Comparison of ENCODE assay signal across 44 cellular contexts in genomic region chr9:108883085-108883484, GRCh38. TPM values are rescaled to one million over a fixed set of nuclear protein-coding genes. Genes with fewer than 3 reads are reported as not detected.
"Had no signal": no experiment of that assay in that cellular context is flagged by ENCODE, and none has a peak within 500 bp of the region (broad histone marks: within the 10 kb centered on the region; RNA-seq: fewer than 3 reads in every experiment).

No MANE protein-coding gene starts in this region.

- H3K27ac ChIP-seq: ascending aorta, body of pancreas, brain microvascular endothelial cell, breast epithelium, cardiac muscle cell had no signal

- DNase-seq: activated effector memory CD4-positive, alpha-beta T cell treated with anti-CD3 and anti-CD28 coated beads, Interleukin-2, amount 50 U/mL, for 16 hours; activated effector memory CD4-positive, alpha-beta T cell treated with Interleukin-2 at 50 U/mL for 16 hours; activated gamma-delta T cell; activated gamma-delta T cell treated with Interleukin-2 at 50 U/mL for 16 hours; activated naive CD4-positive, alpha-beta T cell; activated naive CD4-positive, alpha-beta T cell treated with anti-CD3 and anti-CD28 coated beads for 36 hours; activated naive CD4-positive, alpha-beta T cell treated with anti-CD3 and anti-CD28 coated beads, Interleukin-2, amount 50 U/mL, for 16 hours; activated naive CD4-positive, alpha-beta T cell treated with Interleukin-2 at 50 U/mL for 16 hours; activated naive CD8-positive, alpha-beta T cell treated with anti-CD3 and anti-CD28 coated beads for 36 hours; activated naive CD8-positive, alpha-beta T cell treated with anti-CD3 and anti-CD28 coated beads, Interleukin-2, amount 10 ng/mL, durations not matched to agents 7 days and 5 days; activated naive CD8-positive, alpha-beta T cell treated with anti-CD3 and anti-CD28 coated beads, Interleukin-2, amount 50 U/mL, for 24 hours; activated T-cell treated with anti-CD3 and anti-CD28 coated beads for 4 hours; activated T-cell treated with anti-CD3 and anti-CD28 coated beads, Interleukin-2, amount 50 U/mL, for 1 hour; activated T-cell treated with anti-CD3 and anti-CD28 coated beads, Interleukin-2, amount 50 U/mL, for 24 hours; activated T-cell treated with anti-CD3 and anti-CD28 coated beads, Interleukin-2, amount 50 U/mL, for 4 hours; activated T-cell treated with anti-CD3 and anti-CD28 coated beads, Interleukin-2, amount 50 U/mL, for 48 hours; activated T-cell treated with anti-CD3 and anti-CD28 coated beads, Interleukin-2, amount 50 U/mL, for 72 hours; adrenal gland; amniotic stem cell; amygdala; anterior cingulate cortex; aorta; body of pancreas; brain microvascular endothelial cell; caudate nucleus; central memory CD4-positive, alpha-beta T cell; cerebellar nuclear complex had no signal

- H3K27me3 ChIP-seq: adrenal gland, ascending aorta, body of pancreas, brain microvascular endothelial cell, breast epithelium, cardiac muscle cell had no signal

- H3K4me3 Mint-ChIP-seq: activated naive CD4-positive, alpha-beta T cell treated with anti-CD3 and anti-CD28 coated beads for 36 hours; activated naive CD4-positive, alpha-beta T cell treated with anti-CD3 and anti-CD28 coated beads, Interleukin-2, amount 50 U/mL, for 24 hours; activated naive CD8-positive, alpha-beta T cell; activated naive CD8-positive, alpha-beta T cell treated with anti-CD3 and anti-CD28 coated beads for 36 hours; activated naive CD8-positive, alpha-beta T cell treated with anti-CD3 and anti-CD28 coated beads, Interleukin-2, amount 10 ng/mL, durations not matched to agents 7 days and 5 days; activated naive CD8-positive, alpha-beta T cell treated with anti-CD3 and anti-CD28 coated beads, Interleukin-2, amount 50 U/mL, for 24 hours; activated T-cell treated with anti-CD3 and anti-CD28 coated beads, Interleukin-2, amount 50 U/mL, for 24 hours; activated T-cell treated with anti-CD3 and anti-CD28 coated beads, Interleukin-2, amount 50 U/mL, for 4 hours; activated T-cell treated with anti-CD3 and anti-CD28 coated beads, Interleukin-2, amount 50 U/mL, for 72 hours; activated T-helper 1 cell treated with anti-CD3 and anti-CD28 coated beads, Interleukin-12 subunit alpha, Interleukin-12 subunit beta, Interleukin-2, Interleukin-4 antibody, amounts not matched to agents 30 ng/mL and 10 ng/mL and 1 ng/mL, durations not matched to agents 14 hours and 24 hours and 36 hours; activated T-helper 17 cell treated with anti-CD3 and anti-CD28 coated beads, Interleukin-2, amount 50 U/mL, for 72 hours; brain; central memory CD8-positive, alpha-beta T cell had no signal

- H3K27ac Mint-ChIP-seq: activated naive CD4-positive, alpha-beta T cell treated with anti-CD3 and anti-CD28 coated beads for 36 hours; activated naive CD8-positive, alpha-beta T cell; activated naive CD8-positive, alpha-beta T cell treated with anti-CD3 and anti-CD28 coated beads for 36 hours; activated naive CD8-positive, alpha-beta T cell treated with anti-CD3 and anti-CD28 coated beads, Interleukin-2, amount 10 ng/mL, durations not matched to agents 7 days and 5 days; activated naive CD8-positive, alpha-beta T cell treated with anti-CD3 and anti-CD28 coated beads, Interleukin-2, amount 50 U/mL, for 24 hours; activated T-cell treated with anti-CD3 and anti-CD28 coated beads, Interleukin-2, amount 50 U/mL, for 24 hours; activated T-helper 1 cell treated with anti-CD3 and anti-CD28 coated beads, Interleukin-12 subunit alpha, Interleukin-12 subunit beta, Interleukin-2, Interleukin-4 antibody, amounts not matched to agents 30 ng/mL and 10 ng/mL and 1 ng/mL, durations not matched to agents 14 hours and 24 hours and 36 hours; activated T-helper 17 cell treated with anti-CD3 and anti-CD28 coated beads, Interleukin-2, amount 50 U/mL, for 72 hours; activated T-helper 2 cell treated with anti-CD3 and anti-CD28 coated beads, Interferon-gamma antibody, Interleukin-2, Interleukin-4, amounts not matched to agents 10 μg/mL and 5 μg/mL and 100 μg/mL, durations not matched to agents 14 hours and 24 hours and 36 hours; brain had no signal

- H3K9me3 ChIP-seq: adrenal gland, ascending aorta, body of pancreas, breast epithelium had no signal

- H3K4me3 ChIP-seq: ascending aorta, body of pancreas, breast epithelium, cardiac muscle cell had no signal

- H3K27me3 Mint-ChIP-seq: activated naive CD4-positive, alpha-beta T cell treated with anti-CD3 and anti-CD28 coated beads, Interleukin-2, amount 50 U/mL, for 24 hours; activated naive CD8-positive, alpha-beta T cell; activated naive CD8-positive, alpha-beta T cell treated with anti-CD3 and anti-CD28 coated beads for 36 hours; activated naive CD8-positive, alpha-beta T cell treated with anti-CD3 and anti-CD28 coated beads, Interleukin-2, amount 10 ng/mL, durations not matched to agents 7 days and 5 days; activated naive CD8-positive, alpha-beta T cell treated with anti-CD3 and anti-CD28 coated beads, Interleukin-2, amount 50 U/mL, for 24 hours; activated T-cell treated with anti-CD3 and anti-CD28 coated beads, Interleukin-2, amount 50 U/mL, for 24 hours; activated T-helper 17 cell treated with anti-CD3 and anti-CD28 coated beads, Interleukin-2, amount 50 U/mL, for 72 hours; brain; central memory CD8-positive, alpha-beta T cell had no signal

- ATAC-seq: activated naive CD4-positive, alpha-beta T cell treated with anti-CD3 and anti-CD28 coated beads, Interleukin-2, amount 50 U/mL, for 72 hours; activated naive CD8-positive, alpha-beta T cell treated with anti-CD3 and anti-CD28 coated beads, Interleukin-2, amount 50 U/mL, for 24 hours; activated T-cell treated with anti-CD3 and anti-CD28 coated beads, Interleukin-2, amount 50 U/mL, for 4 hours; activated T-cell treated with anti-CD3 and anti-CD28 coated beads, Interleukin-2, amount 50 U/mL, for 72 hours; activated T-helper 17 cell treated with anti-CD3 and anti-CD28 coated beads, Interleukin-2, amount 50 U/mL, for 72 hours; body of pancreas had no signal

- H3K9me3 Mint-ChIP-seq: activated naive CD4-positive, alpha-beta T cell treated with anti-CD3 and anti-CD28 coated beads for 36 hours; activated naive CD4-positive, alpha-beta T cell treated with anti-CD3 and anti-CD28 coated beads, Interleukin-2, amount 50 U/mL, for 24 hours; activated naive CD4-positive, alpha-beta T cell treated with anti-CD3 and anti-CD28 coated beads, Interleukin-2, amount 50 U/mL, for 72 hours; activated naive CD8-positive, alpha-beta T cell treated with anti-CD3 and anti-CD28 coated beads, Interleukin-2, amount 50 U/mL, for 24 hours; activated T-cell treated with anti-CD3 and anti-CD28 coated beads, Interleukin-2, amount 50 U/mL, for 24 hours; activated T-cell treated with anti-CD3 and anti-CD28 coated beads, Interleukin-2, amount 50 U/mL, for 4 hours; activated T-cell treated with anti-CD3 and anti-CD28 coated beads, Interleukin-2, amount 50 U/mL, for 72 hours; activated T-helper 1 cell treated with anti-CD3 and anti-CD28 coated beads, Interleukin-12 subunit alpha, Interleukin-12 subunit beta, Interleukin-2, Interleukin-4 antibody, amounts not matched to agents 30 ng/mL and 10 ng/mL and 1 ng/mL, durations not matched to agents 14 hours and 24 hours and 36 hours; activated T-helper 17 cell treated with anti-CD3 and anti-CD28 coated beads, Interleukin-2, amount 50 U/mL, for 72 hours; activated T-helper 2 cell treated with anti-CD3 and anti-CD28 coated beads, Interferon-gamma antibody, Interleukin-2, Interleukin-4, amounts not matched to agents 10 μg/mL and 5 μg/mL and 100 μg/mL, durations not matched to agents 14 hours and 24 hours and 36 hours; central memory CD8-positive, alpha-beta T cell had no signal

- FAIRE-seq: astrocyte, bronchial epithelial cell had no signal

- H3K4me1 ChIP-seq: ascending aorta, breast epithelium had no signal

RNA-seq across cellular contexts. Expression of gene ACTL7A, which starts 21.0 kb away (rescaled TPM):
- total RNA-seq: activated naive CD4-positive, alpha-beta T cell treated with anti-CD3 and anti-CD28 coated beads for 36 hours; activated naive CD4-positive, alpha-beta T cell treated with anti-CD3 and anti-CD28 coated beads, Interleukin-2, amount 50 U/mL, for 72 hours; activated naive CD8-positive, alpha-beta T cell treated with anti-CD3 and anti-CD28 coated beads for 36 hours; activated naive CD8-positive, alpha-beta T cell treated with anti-CD3 and anti-CD28 coated beads, Interleukin-2, amount 10 ng/mL, durations not matched to agents 7 days and 5 days; activated T-cell treated with anti-CD3 and anti-CD28 coated beads, Interleukin-2, amount 50 U/mL, for 4 hours; activated T-cell treated with anti-CD3 and anti-CD28 coated beads, Interleukin-2, amount 50 U/mL, for 72 hours; activated T-helper 1 cell treated with anti-CD3 and anti-CD28 coated beads, Interleukin-12 subunit alpha, Interleukin-12 subunit beta, Interleukin-2, Interleukin-4 antibody, amounts not matched to agents 30 ng/mL and 10 ng/mL and 1 ng/mL, durations not matched to agents 14 hours and 24 hours and 36 hours; activated T-helper 17 cell treated with anti-CD3 and anti-CD28 coated beads, Interleukin-2, amount 50 U/mL, for 72 hours; activated T-helper 2 cell treated with anti-CD3 and anti-CD28 coated beads, Interferon-gamma antibody, Interleukin-2, Interleukin-4, amounts not matched to agents 10 μg/mL and 5 μg/mL and 100 μg/mL, durations not matched to agents 14 hours and 24 hours and 36 hours; adrenal gland; aorta; ascending aorta; astrocyte; body of pancreas; breast epithelium; bronchial epithelial cell; cardiac muscle cell; cardiac septum; cerebellum; chondrocyte had no signal
- polyA plus RNA-seq: adipose tissue, adrenal gland, aorta, cardiac muscle cell had no signal

RNA-seq across cellular contexts. Expression of gene ACTL7B, which starts 27.3 kb away (rescaled TPM):
- total RNA-seq: activated naive CD4-positive, alpha-beta T cell treated with anti-CD3 and anti-CD28 coated beads for 36 hours; activated naive CD8-positive, alpha-beta T cell treated with anti-CD3 and anti-CD28 coated beads for 36 hours; activated naive CD8-positive, alpha-beta T cell treated with anti-CD3 and anti-CD28 coated beads, Interleukin-2, amount 10 ng/mL, durations not matched to agents 7 days and 5 days; aorta; ascending aorta; astrocyte; bronchial epithelial cell; cardiac muscle cell; cardiac septum; cerebellum; chondrocyte had no signal
- polyA plus RNA-seq: adipose tissue, aorta, cardiac muscle cell had no signal
